16 cellular contexts compared by ENCODE assay signal in genomic region chr11:13448876-13449275, GRCh38. TPM values are rescaled to one million over a fixed set of nuclear protein-coding genes. Genes with fewer than 3 reads are reported as not detected.
A peak's percentile ranks its signal among the peaks of the same experiment; 100 is the strongest.
DNase-seq lines count a peak whose midpoint lies in the region; ATAC-seq, FAIRE-seq and TF ChIP-seq lines count a peak whose summit lies in the region.
"Had no signal": no experiment of that assay in that cellular context is flagged by ENCODE, and none has a peak within 500 bp of the region (broad histone marks: within the 10 kb centered on the region; RNA-seq: fewer than 3 reads in every experiment).

No MANE protein-coding gene starts in this region.

- 74% methylated on average over 2 of the region's 2 CpGs for WGBS in liver
- 98% methylated on average over 2 of the region's 2 CpGs for WGBS in HepG2 (ENCODE audit: low lambda C conversion rate)

- BruUV-seq in HepG2 (replicated peaks; lab: Mats Ljungman, UMichigan) = no TSS peak

- TF ChIP-seq EP300 in HepG2 (IDR thresholded peaks at IDR 0.05; ENCODE audit: low read depth in 2 of 2, low read length in 2 of 2) (no peak), HepG2 (CRISPR knock-in tag; IDR thresholded peaks at IDR 0.05; ENCODE audit: borderline replicate concordance) (no peak)

- H2AFZ ChIP-seq in HepG2 (ENCODE audit: low read length) = no peak overlapping the region

- H3K9me3 ChIP-seq in liver (ENCODE audit: control insufficient read depth in 4 of 4, low read length in 3 of 4) = no peaks in the 10 kb centered on the region
- no peaks in the 10 kb centered on the region for H3K9me3 ChIP-seq in HepG2 (ENCODE audit: low read length)

- POLR2A ChIA-PET in HepG2 (lab: Yijun Ruan, JAX) = no interaction called here

- FAIRE-seq in HepG2 (lab: Jason Lieb, UNC) = no peak

- TF ChIP-seq RAD21 in liver (IDR thresholded peaks at IDR 0.05) (no peak), HepG2 (CRISPR knock-in tag; IDR thresholded peaks at IDR 0.05) (no peak)

- in situ Hi-C loops in HepG2 (cut with HindIII; ENCODE audit: extremely low pct_ligation_motif_present, low pct_unique_long_range_greater_than_20kb) = no loop called here

- no peak for TF ChIP-seq POLR2A in HepG2 (IDR thresholded peaks at IDR 0.05; ENCODE audit: insufficient read depth in 1 of 2, low read depth in 2 of 2, low read length in 2 of 2)

- TF ChIP-seq CTCF in liver (IDR thresholded peaks at IDR 0.05; ENCODE audit: low read depth, low read length, missing input control) (no peak), HepG2 (CRISPR knock-in tag; IDR thresholded peaks at IDR 0.05) (no peak), chondrocyte (IDR thresholded peaks at IDR 0.05) (no peak)

- peaks cover 3% of the 10 kb centered on the region for H3K79me2 ChIP-seq in HepG2 (ENCODE audit: insufficient read depth, low read length)

- H3K27me3 ChIP-seq in liver (ENCODE audit: control insufficient read depth in 4 of 4, insufficient read depth in 4 of 4, low read length in 3 of 4) (no peaks in the 10 kb centered on the region), HepG2 (ENCODE audit: control insufficient read depth in 1 of 2, insufficient read depth in 2 of 2, low read length in 2 of 2) (no peaks in the 10 kb centered on the region; a peak in 1 of 5 replicates)

- no peak overlapping the region for H3K4me2 ChIP-seq in HepG2 (ENCODE audit: low read depth, low read length)

- H3K9me3 Mint-ChIP-seq in chondrocyte (ENCODE audit: low read depth) = no peaks in the 10 kb centered on the region
- H3K9me3 Mint-ChIP-seq: activated T-helper 1 cell treated with anti-CD3 and anti-CD28 coated beads, Interleukin-12 subunit alpha, Interleukin-12 subunit beta, Interleukin-2, Interleukin-4 antibody, amounts not matched to agents 30 ng/mL and 10 ng/mL and 1 ng/mL, durations not matched to agents 14 hours and 24 hours and 36 hours had no signal

- ATAC-seq in HepG2 = no peak
- ATAC-seq in HG03095 (IDR thresholded peaks at IDR 0.05; ENCODE audit: unreplicated experiment) = no peak

- H4K20me1 ChIP-seq in HepG2 (ENCODE audit: insufficient read depth, low read length) = no peaks in the 10 kb centered on the region

- CTCF ChIA-PET in HepG2 (lab: Yijun Ruan, JAX; ENCODE audit: low intra/inter-chr PET ratio, low total read pairs) = no interaction called here

- H3K27ac ChIP-seq in liver (ENCODE audit: low read depth in 1 of 2, low read length in 2 of 2) (peak overlapping the region in 1 of 2 donors; percentile 9), HepG2 (ENCODE audit: extremely low read length, insufficient read depth, low read length) (no peak overlapping the region), caudate nucleus (ENCODE audit: low read depth, low read length) (no peak overlapping the region)
- H3K27ac ChIP-seq: WERI-Rb-1 had no signal

- H3K4me3 Mint-ChIP-seq in chondrocyte (ENCODE audit: unreplicated experiment) = no peak overlapping the region
- H3K4me3 Mint-ChIP-seq: activated T-helper 1 cell treated with anti-CD3 and anti-CD28 coated beads, Interleukin-12 subunit alpha, Interleukin-12 subunit beta, Interleukin-2, Interleukin-4 antibody, amounts not matched to agents 30 ng/mL and 10 ng/mL and 1 ng/mL, durations not matched to agents 14 hours and 24 hours and 36 hours had no signal

- H3K4me3 ChIP-seq in liver (ENCODE audit: low read depth in 1 of 3, low read length in 3 of 3) (no peak overlapping the region), HepG2 (replicated peaks in 1 of 3; ENCODE audit: insufficient read depth in 1 of 3, low read depth in 2 of 3, low read length in 3 of 3) (no peak overlapping the region)

- H3K4me1 ChIP-seq in liver (ENCODE audit: control insufficient read depth in 4 of 4, insufficient read depth in 4 of 4, low read length in 3 of 4) (peaks cover 3 to 15% (median 10%) of the 10 kb centered on the region in 4 donors), HepG2 (ENCODE audit: insufficient read depth, low read length) (no peaks in the 10 kb centered on the region)

- H3K4me1 Mint-ChIP-seq in chondrocyte (ENCODE audit: low read depth) = peaks cover 29% of the 10 kb centered on the region

- intact Hi-C loops in HepG2 (cut with micrococcal nuclease; ENCODE audit: unreplicated experiment) = no loop called here

- no peak for DNase-seq in HepG2 (ENCODE audit: low spot score)
- no peak for DNase-seq in chondrocyte (ENCODE audit: low spot score)
- peak; percentile 80 for DNase-seq in iris pigment epithelial cell (ENCODE audit: low read depth)
- DNase-seq in caudate nucleus (lab: John Stamatoyannopoulos, UW) = no peak
- no peak for DNase-seq in NCI-H2081 treated with DMSO at 0.1 percent for 48 hours (lab: John Stamatoyannopoulos, UW)
- DNase-seq in NCI-H2196 (lab: John Stamatoyannopoulos, UW; ENCODE audit: unreplicated experiment) = no peak
- DNase-seq: central memory CD4-positive, alpha-beta T cell; DND-41; KG1; WERI-Rb-1 had no signal

- H3K27me3 Mint-ChIP-seq in chondrocyte (ENCODE audit: low read depth) = no peaks in the 10 kb centered on the region

- peak overlapping the region; percentile 74 for H3K27ac Mint-ChIP-seq in chondrocyte (ENCODE audit: unreplicated experiment)
- H3K27ac Mint-ChIP-seq: activated T-helper 1 cell treated with anti-CD3 and anti-CD28 coated beads, Interleukin-12 subunit alpha, Interleukin-12 subunit beta, Interleukin-2, Interleukin-4 antibody, amounts not matched to agents 30 ng/mL and 10 ng/mL and 1 ng/mL, durations not matched to agents 14 hours and 24 hours and 36 hours had no signal

- H3K36me3 Mint-ChIP-seq in chondrocyte (ENCODE audit: low read depth) = no peaks in the 10 kb centered on the region

- H3K36me3 ChIP-seq in liver (ENCODE audit: control insufficient read depth in 4 of 4, insufficient read depth in 3 of 4, low read depth in 1 of 4, low read length in 3 of 4) (no peaks in the 10 kb centered on the region), HepG2 (replicated peaks in 1 of 2; ENCODE audit: control insufficient read depth in 1 of 2, insufficient read depth in 2 of 2, low read length in 2 of 2) (no peaks in the 10 kb centered on the region)
- H3K36me3 ChIP-seq: WERI-Rb-1 had no signal

- H3K9ac ChIP-seq in liver (ENCODE audit: low read depth in 1 of 2, low read length in 2 of 2) = no peak overlapping the region
- H3K9ac ChIP-seq in HepG2 (ENCODE audit: insufficient read depth, low read depth, low read length) = no peak overlapping the region

TF ChIP-seq in liver, 16 proteins besides CTCF, POLR2A, EP300 and RAD21 (continues in another document):
- TF ChIP-seq RXRA (IDR thresholded peaks at IDR 0.05) = no peak

TF ChIP-seq in HepG2, 621 proteins besides CTCF, POLR2A, EP300 and RAD21 (continues in another document):
- TF ChIP-seq ZNF775 (CRISPR knock-in tag; IDR thresholded peaks at IDR 0.05; ENCODE audit: borderline replicate concordance) = no peak
- TF ChIP-seq HNRNPK (IDR thresholded peaks at IDR 0.05; ENCODE audit: low read depth, low read length, poor library complexity, severe bottlenecking) = no peak

RNA-seq across cellular contexts. Expression of gene BTBD10, which starts 14.1 kb away (rescaled TPM):
- total RNA-seq in liver (10 to 100 TPM; 12.6 to 12.7 TPM), HepG2 (2016; rRNA removed; fragmentation: Illumina TruSeq; extraction: Trizol) (26.6 and 37.0 TPM in 2 replicates), chondrocyte (34.2 to 37.3 TPM (median 35.4 TPM) in 3 replicates)
- polyA plus RNA-seq in liver (1 to 10 TPM; 3.7 to 5.0 TPM), HepG2 (2011; rRNA removed) (9.0 and 9.8 TPM in 2 replicates)
- total RNA-seq in HepG2 (2016; cell fraction: cytosol; rRNA removed; fragmentation: Illumina TruSeq; extraction: Trizol; ENCODE audit: low read depth) = 50.4 and 58.1 TPM in 2 replicates
- total RNA-seq in HepG2 (2016; cell fraction: insoluble cytoplasmic fraction; rRNA removed; fragmentation: Illumina TruSeq; extraction: Trizol) = 25.7 and 37.4 TPM in 2 replicates
- total RNA-seq in HepG2 (2016; cell fraction: membrane; rRNA removed; fragmentation: Illumina TruSeq; extraction: Trizol) = 31.8 and 33.6 TPM in 2 replicates
- 16.6 and 16.8 TPM in 2 replicates for total RNA-seq in HepG2 (2016; cell fraction: nucleus; rRNA removed; fragmentation: Illumina TruSeq; extraction: Trizol)
- 4.9 and 7.3 TPM in 2 replicates for polyA plus RNA-seq in HepG2 (2011; cell fraction: cytosol; rRNA removed)
- 2.9 and 4.9 TPM in 2 replicates for polyA plus RNA-seq in HepG2 (2011; cell fraction: nucleus; rRNA removed)
- polyA plus RNA-seq in HepG2 (2012) = 8.5 and 9.6 TPM in 2 replicates
- 3.1 TPM in 2 replicates for polyA plus RNA-seq in HepG2 (2016; cell fraction: cytosol; fragmentation: Illumina TruSeq; extraction: Trizol; ENCODE audit: low read depth)
- 26.9 and 29.0 TPM in 2 replicates for polyA plus RNA-seq in HepG2 (2016; cell fraction: insoluble cytoplasmic fraction; fragmentation: Illumina TruSeq; extraction: Trizol; ENCODE audit: low read depth)
- 8.0 and 8.4 TPM in 2 replicates for polyA plus RNA-seq in HepG2 (2016; cell fraction: membrane; fragmentation: Illumina TruSeq; extraction: Trizol; ENCODE audit: low read depth)
- polyA plus RNA-seq in HepG2 (2016; cell fraction: nucleus; fragmentation: Illumina TruSeq; extraction: Trizol; ENCODE audit: insufficient read depth, low read depth) = 10.4 and 10.9 TPM in 2 replicates
- 18.5 and 18.6 TPM in 2 replicates for polyA minus RNA-seq in HepG2 (2011; rRNA and poly(A)+ RNA removed; ENCODE audit: low replicate concordance)
- polyA minus RNA-seq in HepG2 (2011; cell fraction: cytosol; rRNA and poly(A)+ RNA removed) = 13.4 and 16.3 TPM in 2 replicates
- 27.8 and 29.5 TPM in 2 replicates for polyA minus RNA-seq in HepG2 (2011; cell fraction: nucleus; rRNA and poly(A)+ RNA removed)

RNA-seq across cellular contexts. Expression of gene PTH, which starts 46.9 kb away (rescaled TPM):
- total RNA-seq in liver = not detected
- polyA plus RNA-seq in liver = not detected
- not detected in 2 replicates for total RNA-seq in HepG2 (2016; rRNA removed; fragmentation: Illumina TruSeq; extraction: Trizol)
- total RNA-seq in HepG2 (2016; cell fraction: cytosol; rRNA removed; fragmentation: Illumina TruSeq; extraction: Trizol; ENCODE audit: low read depth) = not detected in 2 replicates
- total RNA-seq in HepG2 (2016; cell fraction: insoluble cytoplasmic fraction; rRNA removed; fragmentation: Illumina TruSeq; extraction: Trizol) = not detected in 2 replicates
- not detected in 2 replicates for total RNA-seq in HepG2 (2016; cell fraction: membrane; rRNA removed; fragmentation: Illumina TruSeq; extraction: Trizol)
- total RNA-seq in HepG2 (2016; cell fraction: nucleus; rRNA removed; fragmentation: Illumina TruSeq; extraction: Trizol) = not detected in 2 replicates
- polyA plus RNA-seq in HepG2 (2011; rRNA removed) = not detected in 2 replicates
- polyA plus RNA-seq in HepG2 (2011; cell fraction: cytosol; rRNA removed) = not detected in 2 replicates
- not detected in 2 replicates for polyA plus RNA-seq in HepG2 (2011; cell fraction: nucleus; rRNA removed)
- polyA plus RNA-seq in HepG2 (2012) = not detected in 2 replicates
- polyA plus RNA-seq in HepG2 (2016; cell fraction: cytosol; fragmentation: Illumina TruSeq; extraction: Trizol; ENCODE audit: low read depth) = not detected in 2 replicates
- not detected in 2 replicates for polyA plus RNA-seq in HepG2 (2016; cell fraction: insoluble cytoplasmic fraction; fragmentation: Illumina TruSeq; extraction: Trizol; ENCODE audit: low read depth)
- polyA plus RNA-seq in HepG2 (2016; cell fraction: membrane; fragmentation: Illumina TruSeq; extraction: Trizol; ENCODE audit: low read depth) = not detected in 2 replicates
- not detected in 2 replicates for polyA plus RNA-seq in HepG2 (2016; cell fraction: nucleus; fragmentation: Illumina TruSeq; extraction: Trizol; ENCODE audit: insufficient read depth, low read depth)
- polyA minus RNA-seq in HepG2 (2011; rRNA and poly(A)+ RNA removed; ENCODE audit: low replicate concordance) = not detected in 2 replicates
- not detected in 2 replicates for polyA minus RNA-seq in HepG2 (2011; cell fraction: cytosol; rRNA and poly(A)+ RNA removed)
- not detected in 2 replicates for polyA minus RNA-seq in HepG2 (2011; cell fraction: nucleus; rRNA and poly(A)+ RNA removed)
- total RNA-seq in chondrocyte = not detected in 3 replicates
- total RNA-seq: A673; activated T-helper 1 cell treated with anti-CD3 and anti-CD28 coated beads, Interleukin-12 subunit alpha, Interleukin-12 subunit beta, Interleukin-2, Interleukin-4 antibody, amounts not matched to agents 30 ng/mL and 10 ng/mL and 1 ng/mL, durations not matched to agents 14 hours and 24 hours and 36 hours; glomerular endothelial cell; RPMI7951 had no signal
